In the genomic region with DNA sequence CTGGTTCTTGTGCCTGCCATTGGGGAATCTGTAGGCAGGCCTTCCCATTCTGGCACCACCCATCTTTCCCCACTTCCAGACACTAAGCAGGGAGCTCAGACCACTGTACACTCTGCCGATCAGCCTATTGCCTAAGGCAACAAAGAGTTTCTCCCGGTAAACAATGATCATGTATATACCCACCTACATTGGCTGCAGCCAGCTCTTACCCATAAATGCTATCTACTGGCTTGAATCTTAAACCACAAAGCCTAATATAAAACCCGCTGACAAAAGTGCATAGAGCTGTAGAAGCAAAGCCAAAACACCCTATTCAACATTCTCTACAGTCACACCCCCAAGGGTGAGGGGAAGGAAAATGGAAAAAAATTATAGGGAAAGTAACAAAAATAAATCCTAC, we compare ENCODE assay signal across 21 cellular contexts. TPM values are rescaled to one million over a fixed set of nuclear protein-coding genes. Genes with fewer than 3 reads are reported as not detected.
DNase-seq lines count a peak whose midpoint lies in the region; ATAC-seq and TF ChIP-seq lines count a peak whose summit lies in the region.
"Had no signal": no experiment of that assay in that cellular context is flagged by ENCODE, and none has a peak within 500 bp of the region (broad histone marks: within the 10 kb centered on the region; RNA-seq: fewer than 3 reads in every experiment).

No MANE protein-coding gene starts in this region.

- H3K27ac Mint-ChIP-seq in CD8-positive, alpha-beta memory T cell: peak overlapping the region in 6 of 8 donors; percentile 22 to 72 (median 46)
- H3K27ac Mint-ChIP-seq in T-helper 17 cell: peak overlapping the region; percentile 32
- H3K27ac Mint-ChIP-seq in natural killer cell: peak overlapping the region; percentile 61 to 86
- H3K27ac Mint-ChIP-seq: IgD-negative memory B cell had no signal

- POLR2A ChIA-PET in CD8-positive, alpha-beta memory T cell (lab: Charles Lee): interaction anchor here (1.0 kb wide), 1 partner anchor 20 kb away, joined by 3 read pairs; no protein-coding TSS in a partner anchor

- H3K4me1 ChIP-seq in CD8-positive, alpha-beta memory T cell (ENCODE audit: insufficient read depth, low read length): peaks cover 36% of the 10 kb centered on the region
- peaks cover 36% of the 10 kb centered on the region for H3K4me1 ChIP-seq in Loucy (ENCODE audit: insufficient read depth, low read length, poor library complexity, severe bottlenecking)

- no peaks in the 10 kb centered on the region for H3K36me3 ChIP-seq in CD8-positive, alpha-beta memory T cell (ENCODE audit: insufficient read depth, low read length)
- H3K36me3 ChIP-seq in Loucy (ENCODE audit: insufficient read depth, low read length): no peaks in the 10 kb centered on the region

- H3K9ac ChIP-seq in Loucy (ENCODE audit: low read depth, low read length, poor library complexity, severe bottlenecking): no peak overlapping the region
- H3K9ac ChIP-seq: BLaER1 treated with 17β-estradiol and CSF1 and Interleukin-3, amounts not matched to agents 10 nM and 100 nM; KMS-11 had no signal

- DNase-seq in CD8-positive, alpha-beta memory T cell: no peak
- no peak for DNase-seq in T-helper 17 cell
- DNase-seq in natural killer cell: no peak
- DNase-seq in activated naive CD4-positive, alpha-beta T cell (lab: John Stamatoyannopoulos, UW): no peak
- no peak for DNase-seq in stimulated activated CD4-positive, alpha-beta T cell treated with anti-CD3 and anti-CD28 coated beads, Interleukin-4, amount 100 ng/mL, for 24 hours
- no peak for DNase-seq in C1 segment of cervical spinal cord (lab: John Stamatoyannopoulos, UW)
- DNase-seq: AML-193, DMS53, NCI-H1092, NCI-H1417 treated with DMSO at 0.1 percent for 48 hours, NCI-H1694 treated with DMSO at 0.1 percent for 48 hours, NCI-H2081, NCI-H2227 treated with DMSO at 0.1 percent for 48 hours, NCI-H526 treated with DMSO at 0.1 percent for 48 hours, SHP77 had no signal

- ATAC-seq in T-helper 17 cell (peak; percentile 30), natural killer cell (no peak)
- ATAC-seq: GM12878 had no signal

- peaks cover 0 to 8% (median 3%) of the 10 kb centered on the region in 5 donors for H3K9me3 Mint-ChIP-seq in CD8-positive, alpha-beta memory T cell
- H3K9me3 Mint-ChIP-seq in natural killer cell: peaks cover 0 to 2% of the 10 kb centered on the region in 2 donors

- H3K79me2 ChIP-seq in Loucy (ENCODE audit: insufficient read depth, low read length): no peaks in the 10 kb centered on the region

- CTCF ChIA-PET in CD8-positive, alpha-beta memory T cell (lab: Charles Lee): interaction anchor here (1.0 to 2.9 kb wide), 3 partner anchors 25 to 125 kb away, joined by 5 to 7 read pairs (median 5); a partner anchor contains a TSS

- intact Hi-C loops in natural killer cell (cut with micrococcal nuclease): no loop called here

- H3K27me3 Mint-ChIP-seq in CD8-positive, alpha-beta memory T cell: no peaks in the 10 kb centered on the region
- H3K27me3 Mint-ChIP-seq in T-helper 17 cell (no peaks in the 10 kb centered on the region), natural killer cell (ENCODE audit: low read depth in 2 of 2) (no peaks in the 10 kb centered on the region)

- H3K9me3 ChIP-seq in CD8-positive, alpha-beta memory T cell (ENCODE audit: low read length): no peaks in the 10 kb centered on the region
- H3K9me3 ChIP-seq in Loucy (ENCODE audit: insufficient read depth, low read depth, low read length): peaks cover 7% of the 10 kb centered on the region; the same call in 1 of the 2 replicates
- no peaks in the 10 kb centered on the region for H3K9me3 ChIP-seq in T-helper 17 cell (ENCODE audit: control insufficient read depth, low read length, poor library complexity, severe bottlenecking)

- peaks cover 48 to 59% (median 55%) of the 10 kb centered on the region in 3 donors for H3K4me1 Mint-ChIP-seq in CD8-positive, alpha-beta memory T cell
- H3K4me1 Mint-ChIP-seq in T-helper 17 cell: peaks cover 31% of the 10 kb centered on the region
- peaks cover 53 to 55% of the 10 kb centered on the region in 2 donors for H3K4me1 Mint-ChIP-seq in natural killer cell
- H3K4me1 Mint-ChIP-seq: IgD-negative memory B cell had no signal

- peak overlapping the region in 6 of 7 donors; percentile 13 to 78 (median 30) for H3K4me3 Mint-ChIP-seq in CD8-positive, alpha-beta memory T cell
- H3K4me3 Mint-ChIP-seq in T-helper 17 cell (peak overlapping the region; percentile 58), natural killer cell (peak overlapping the region; percentile 52)
- H3K4me3 Mint-ChIP-seq: IgD-negative memory B cell had no signal

- no peaks in the 10 kb centered on the region for H3K9me2 ChIP-seq in Loucy (replicated peaks; ENCODE audit: low read depth, low read length)

- TF ChIP-seq CTCF in Loucy (conservative IDR thresholded peaks at IDR 0.05; ENCODE audit: low read length) (no peak), natural killer cell (IDR thresholded peaks at IDR 0.05) (no peak)

- peaks cover 5% of the 10 kb centered on the region; the same call in 1 of the 2 replicates for H3F3A ChIP-seq in Loucy (ENCODE audit: low read depth)

- no peaks in the 10 kb centered on the region for H4K20me1 ChIP-seq in Loucy (ENCODE audit: insufficient read depth, low read length, poor library complexity, severe bottlenecking)
- H4K20me1 ChIP-seq: BLaER1 treated with 17β-estradiol and CSF1 and Interleukin-3, amounts not matched to agents 10 nM and 100 nM had no signal

- peak overlapping the region; percentile 37 for H3K4me2 ChIP-seq in Loucy (ENCODE audit: low read depth, low read length, poor library complexity, severe bottlenecking)
- H3K4me2 ChIP-seq: BLaER1 treated with 17β-estradiol and CSF1 and Interleukin-3, amounts not matched to agents 10 nM and 100 nM; KMS-11 had no signal

- H3K27ac ChIP-seq in CD8-positive, alpha-beta memory T cell (ENCODE audit: low read depth, low read length): no peak overlapping the region
- H3K27ac ChIP-seq: KMS-11, RWPE1 had no signal

- no peak overlapping the region for H2AFZ ChIP-seq in Loucy (ENCODE audit: low read length)

- H3K4me3 ChIP-seq in CD8-positive, alpha-beta memory T cell (ENCODE audit: low read length): no peak overlapping the region
- peak overlapping the region; percentile 25 for H3K4me3 ChIP-seq in Loucy (ENCODE audit: low read length, poor library complexity, severe bottlenecking)
- H3K4me3 ChIP-seq: BLaER1 treated with 17β-estradiol and CSF1 and Interleukin-3, amounts not matched to agents 10 nM and 100 nM; GM12878 had no signal

- H3K27me3 ChIP-seq in CD8-positive, alpha-beta memory T cell (ENCODE audit: insufficient read depth, low read length, poor library complexity, severe bottlenecking): no peaks in the 10 kb centered on the region
- no peaks in the 10 kb centered on the region for H3K27me3 ChIP-seq in Loucy (ENCODE audit: insufficient read depth, low read length, poor library complexity, severe bottlenecking)
- H3K27me3 ChIP-seq: BLaER1 treated with 17β-estradiol and CSF1 and Interleukin-3, amounts not matched to agents 10 nM and 100 nM had no signal

- H3K36me3 Mint-ChIP-seq in CD8-positive, alpha-beta memory T cell: peaks cover 0 to 3% (median 0%) of the 10 kb centered on the region in 3 donors
- peaks cover 2% of the 10 kb centered on the region for H3K36me3 Mint-ChIP-seq in T-helper 17 cell (ENCODE audit: low read depth)
- no peaks in the 10 kb centered on the region for H3K36me3 Mint-ChIP-seq in natural killer cell

RNA-seq across cellular contexts. Expression of a gene that starts 20.8 kb away (rescaled TPM):
- total RNA-seq in CD8-positive, alpha-beta memory T cell: 10 to 100 TPM; 22.2 to 22.8 TPM
- polyA plus RNA-seq in CD8-positive, alpha-beta memory T cell: 202 TPM
- total RNA-seq in T-helper 17 cell: 100 to 1,000 TPM; 104 to 105 TPM
- 100 to 1,000 TPM; 106 to 120 (median 115) TPM for total RNA-seq in natural killer cell

RNA-seq across cellular contexts. Expression of a gene that starts 51.7 kb away (rescaled TPM):
- total RNA-seq in CD8-positive, alpha-beta memory T cell: 100 to 1,000 TPM; 143 to 151 TPM
- 76.8 TPM for polyA plus RNA-seq in CD8-positive, alpha-beta memory T cell
- total RNA-seq in T-helper 17 cell: 100 to 1,000 TPM in 1 of 2 donors, 10 to 100 TPM in 1; 98.0 to 123 TPM
- total RNA-seq in natural killer cell: 100 to 1,000 TPM; 101 to 112 (median 106) TPM

Comparison
In these comparisons a context has a peak if more than half of its experiments do, and no peak if none do; other contexts are left out.
1. RNA of a gene that starts 20.8 kb away (total RNA-seq): 106 to 120 TPM in natural killer cell and 104 to 105 TPM in T-helper 17 cell; 22.2 to 22.8 TPM in CD8-positive, alpha-beta memory T cell; every median in the first group is over 4 times any median in the second.
2. Peak in every context shown above with its lines, with median percentiles within 50 percentile points of each other: H3K27ac Mint-ChIP-seq and H3K4me3 Mint-ChIP-seq.